ENCODE assay signal across 2 cellular contexts in the genomic region with DNA sequence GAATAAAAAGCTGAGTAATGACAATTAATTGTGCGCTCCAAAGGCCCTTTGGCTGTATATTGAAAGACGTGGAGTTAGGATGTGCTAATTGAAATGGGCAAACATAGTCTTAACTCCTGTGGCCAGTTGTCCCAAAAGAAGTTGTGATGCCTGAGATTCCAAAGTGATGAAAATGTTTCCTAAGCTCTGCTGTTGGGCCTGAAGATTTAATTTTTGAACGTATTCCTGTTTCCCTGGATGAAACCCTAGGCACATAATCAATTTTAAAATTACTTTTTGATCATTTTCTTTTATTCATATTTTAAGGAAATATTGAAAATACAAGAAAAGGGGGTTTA.
TF ChIP-seq lines count a peak whose summit lies in the region.

No MANE protein-coding gene starts in this region.

TF ChIP-seq in SK-N-SH treated with all-trans-retinoic acid at 6 μM for 48 hours, 23 proteins besides CTCF, POLR2A, EP300 and RAD21 (continued from another document):
- TF ChIP-seq, protein P1, sequence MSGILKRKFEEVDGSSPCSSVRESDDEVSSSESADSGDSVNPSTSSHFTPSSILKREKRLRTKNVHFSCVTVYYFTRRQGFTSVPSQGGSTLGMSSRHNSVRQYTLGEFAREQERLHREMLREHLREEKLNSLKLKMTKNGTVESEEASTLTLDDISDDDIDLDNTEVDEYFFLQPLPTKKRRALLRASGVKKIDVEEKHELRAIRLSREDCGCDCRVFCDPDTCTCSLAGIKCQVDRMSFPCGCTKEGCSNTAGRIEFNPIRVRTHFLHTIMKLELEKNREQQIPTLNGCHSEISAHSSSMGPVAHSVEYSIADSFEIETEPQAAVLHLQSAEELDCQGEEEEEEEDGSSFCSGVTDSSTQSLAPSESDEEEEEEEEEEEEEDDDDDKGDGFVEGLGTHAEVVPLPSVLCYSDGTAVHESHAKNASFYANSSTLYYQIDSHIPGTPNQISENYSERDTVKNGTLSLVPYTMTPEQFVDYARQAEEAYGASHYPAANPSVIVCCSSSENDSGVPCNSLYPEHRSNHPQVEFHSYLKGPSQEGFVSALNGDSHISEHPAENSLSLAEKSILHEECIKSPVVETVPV (CRISPR knock-in tag; IDR thresholded peaks at IDR 0.05) = no peak
- TF ChIP-seq ARNTL (CRISPR knock-in tag; IDR thresholded peaks at IDR 0.05; ENCODE audit: borderline replicate concordance, low read depth) = no peak
- no peak for TF ChIP-seq ESRRG (CRISPR knock-in tag; IDR thresholded peaks at IDR 0.05)
- TF ChIP-seq, protein P2, sequence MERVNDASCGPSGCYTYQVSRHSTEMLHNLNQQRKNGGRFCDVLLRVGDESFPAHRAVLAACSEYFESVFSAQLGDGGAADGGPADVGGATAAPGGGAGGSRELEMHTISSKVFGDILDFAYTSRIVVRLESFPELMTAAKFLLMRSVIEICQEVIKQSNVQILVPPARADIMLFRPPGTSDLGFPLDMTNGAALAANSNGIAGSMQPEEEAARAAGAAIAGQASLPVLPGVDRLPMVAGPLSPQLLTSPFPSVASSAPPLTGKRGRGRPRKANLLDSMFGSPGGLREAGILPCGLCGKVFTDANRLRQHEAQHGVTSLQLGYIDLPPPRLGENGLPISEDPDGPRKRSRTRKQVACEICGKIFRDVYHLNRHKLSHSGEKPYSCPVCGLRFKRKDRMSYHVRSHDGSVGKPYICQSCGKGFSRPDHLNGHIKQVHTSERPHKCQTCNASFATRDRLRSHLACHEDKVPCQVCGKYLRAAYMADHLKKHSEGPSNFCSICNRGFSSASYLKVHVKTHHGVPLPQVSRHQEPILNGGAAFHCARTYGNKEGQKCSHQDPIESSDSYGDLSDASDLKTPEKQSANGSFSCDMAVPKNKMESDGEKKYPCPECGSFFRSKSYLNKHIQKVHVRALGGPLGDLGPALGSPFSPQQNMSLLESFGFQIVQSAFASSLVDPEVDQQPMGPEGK (CRISPR knock-in tag; IDR thresholded peaks at IDR 0.05; ENCODE audit: borderline replicate concordance) = no peak
- TF ChIP-seq ZNF8 (CRISPR knock-in tag; IDR thresholded peaks at IDR 0.05) = no peak
- TF ChIP-seq ZFP3 (CRISPR knock-in tag; IDR thresholded peaks at IDR 0.05) = no peak
- TF ChIP-seq, protein P3, sequence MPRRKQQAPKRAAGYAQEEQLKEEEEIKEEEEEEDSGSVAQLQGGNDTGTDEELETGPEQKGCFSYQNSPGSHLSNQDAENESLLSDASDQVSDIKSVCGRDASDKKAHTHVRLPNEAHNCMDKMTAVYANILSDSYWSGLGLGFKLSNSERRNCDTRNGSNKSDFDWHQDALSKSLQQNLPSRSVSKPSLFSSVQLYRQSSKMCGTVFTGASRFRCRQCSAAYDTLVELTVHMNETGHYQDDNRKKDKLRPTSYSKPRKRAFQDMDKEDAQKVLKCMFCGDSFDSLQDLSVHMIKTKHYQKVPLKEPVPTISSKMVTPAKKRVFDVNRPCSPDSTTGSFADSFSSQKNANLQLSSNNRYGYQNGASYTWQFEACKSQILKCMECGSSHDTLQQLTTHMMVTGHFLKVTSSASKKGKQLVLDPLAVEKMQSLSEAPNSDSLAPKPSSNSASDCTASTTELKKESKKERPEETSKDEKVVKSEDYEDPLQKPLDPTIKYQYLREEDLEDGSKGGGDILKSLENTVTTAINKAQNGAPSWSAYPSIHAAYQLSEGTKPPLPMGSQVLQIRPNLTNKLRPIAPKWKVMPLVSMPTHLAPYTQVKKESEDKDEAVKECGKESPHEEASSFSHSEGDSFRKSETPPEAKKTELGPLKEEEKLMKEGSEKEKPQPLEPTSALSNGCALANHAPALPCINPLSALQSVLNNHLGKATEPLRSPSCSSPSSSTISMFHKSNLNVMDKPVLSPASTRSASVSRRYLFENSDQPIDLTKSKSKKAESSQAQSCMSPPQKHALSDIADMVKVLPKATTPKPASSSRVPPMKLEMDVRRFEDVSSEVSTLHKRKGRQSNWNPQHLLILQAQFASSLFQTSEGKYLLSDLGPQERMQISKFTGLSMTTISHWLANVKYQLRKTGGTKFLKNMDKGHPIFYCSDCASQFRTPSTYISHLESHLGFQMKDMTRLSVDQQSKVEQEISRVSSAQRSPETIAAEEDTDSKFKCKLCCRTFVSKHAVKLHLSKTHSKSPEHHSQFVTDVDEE (CRISPR knock-in tag; IDR thresholded peaks at IDR 0.05) = no peak
- TF ChIP-seq, protein P4, sequence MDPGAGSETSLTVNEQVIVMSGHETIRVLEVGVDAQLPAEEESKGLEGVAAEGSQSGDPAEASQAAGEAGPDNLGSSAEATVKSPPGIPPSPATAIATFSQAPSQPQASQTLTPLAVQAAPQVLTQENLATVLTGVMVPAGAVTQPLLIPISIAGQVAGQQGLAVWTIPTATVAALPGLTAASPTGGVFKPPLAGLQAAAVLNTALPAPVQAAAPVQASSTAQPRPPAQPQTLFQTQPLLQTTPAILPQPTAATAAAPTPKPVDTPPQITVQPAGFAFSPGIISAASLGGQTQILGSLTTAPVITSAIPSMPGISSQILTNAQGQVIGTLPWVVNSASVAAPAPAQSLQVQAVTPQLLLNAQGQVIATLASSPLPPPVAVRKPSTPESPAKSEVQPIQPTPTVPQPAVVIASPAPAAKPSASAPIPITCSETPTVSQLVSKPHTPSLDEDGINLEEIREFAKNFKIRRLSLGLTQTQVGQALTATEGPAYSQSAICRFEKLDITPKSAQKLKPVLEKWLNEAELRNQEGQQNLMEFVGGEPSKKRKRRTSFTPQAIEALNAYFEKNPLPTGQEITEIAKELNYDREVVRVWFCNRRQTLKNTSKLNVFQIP (CRISPR knock-in tag; IDR thresholded peaks at IDR 0.05; ENCODE audit: borderline replicate concordance, low read depth) = no peak
- no peak for TF ChIP-seq OSR1 (CRISPR knock-in tag; IDR thresholded peaks at IDR 0.05)
- TF ChIP-seq ZNF565 (CRISPR knock-in tag; conservative IDR thresholded peaks at IDR 0.05; ENCODE audit: low read depth) = no peak
- TF ChIP-seq GLIS3 (CRISPR knock-in tag; IDR thresholded peaks at IDR 0.05) = no peak
- TF ChIP-seq ZC3H10 (CRISPR knock-in tag; IDR thresholded peaks at IDR 0.05) = no peak
- no peak for TF ChIP-seq ZNF70 (CRISPR knock-in tag; IDR thresholded peaks at IDR 0.05)
- TF ChIP-seq CSDC2 (CRISPR knock-in tag; IDR thresholded peaks at IDR 0.05) = no peak
- no peak for TF ChIP-seq RARB (CRISPR knock-in tag; IDR thresholded peaks at IDR 0.05)

TF ChIP-seq in SK-N-SH, 30 proteins besides CTCF, POLR2A, EP300 and RAD21 (continued from another document):
- TF ChIP-seq, protein P5, sequence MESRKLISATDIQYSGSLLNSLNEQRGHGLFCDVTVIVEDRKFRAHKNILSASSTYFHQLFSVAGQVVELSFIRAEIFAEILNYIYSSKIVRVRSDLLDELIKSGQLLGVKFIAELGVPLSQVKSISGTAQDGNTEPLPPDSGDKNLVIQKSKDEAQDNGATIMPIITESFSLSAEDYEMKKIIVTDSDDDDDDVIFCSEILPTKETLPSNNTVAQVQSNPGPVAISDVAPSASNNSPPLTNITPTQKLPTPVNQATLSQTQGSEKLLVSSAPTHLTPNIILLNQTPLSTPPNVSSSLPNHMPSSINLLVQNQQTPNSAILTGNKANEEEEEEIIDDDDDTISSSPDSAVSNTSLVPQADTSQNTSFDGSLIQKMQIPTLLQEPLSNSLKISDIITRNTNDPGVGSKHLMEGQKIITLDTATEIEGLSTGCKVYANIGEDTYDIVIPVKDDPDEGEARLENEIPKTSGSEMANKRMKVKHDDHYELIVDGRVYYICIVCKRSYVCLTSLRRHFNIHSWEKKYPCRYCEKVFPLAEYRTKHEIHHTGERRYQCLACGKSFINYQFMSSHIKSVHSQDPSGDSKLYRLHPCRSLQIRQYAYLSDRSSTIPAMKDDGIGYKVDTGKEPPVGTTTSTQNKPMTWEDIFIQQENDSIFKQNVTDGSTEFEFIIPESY (IDR thresholded peaks at IDR 0.05; ENCODE audit: borderline replicate concordance, low read depth) = no peak
- TF ChIP-seq, protein P6, sequence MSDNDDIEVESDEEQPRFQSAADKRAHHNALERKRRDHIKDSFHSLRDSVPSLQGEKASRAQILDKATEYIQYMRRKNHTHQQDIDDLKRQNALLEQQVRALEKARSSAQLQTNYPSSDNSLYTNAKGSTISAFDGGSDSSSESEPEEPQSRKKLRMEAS (IDR thresholded peaks at IDR 0.05; ENCODE audit: low read depth) = no peak
- TF ChIP-seq GABPA (IDR thresholded peaks at IDR 0.05; ENCODE audit: low read depth) (no peak), ELF1 (IDR thresholded peaks at IDR 0.05) (no peak), TCF12 (IDR thresholded peaks at IDR 0.05) (no peak), TEAD4 (IDR thresholded peaks at IDR 0.05; ENCODE audit: borderline replicate concordance, insufficient read depth) (no peak), NFIC (IDR thresholded peaks at IDR 0.05; ENCODE audit: borderline replicate concordance) (no peak), FOSL2 (IDR thresholded peaks at IDR 0.05; ENCODE audit: borderline replicate concordance, low read depth) (no peak)
- TF ChIP-seq, protein P7, sequence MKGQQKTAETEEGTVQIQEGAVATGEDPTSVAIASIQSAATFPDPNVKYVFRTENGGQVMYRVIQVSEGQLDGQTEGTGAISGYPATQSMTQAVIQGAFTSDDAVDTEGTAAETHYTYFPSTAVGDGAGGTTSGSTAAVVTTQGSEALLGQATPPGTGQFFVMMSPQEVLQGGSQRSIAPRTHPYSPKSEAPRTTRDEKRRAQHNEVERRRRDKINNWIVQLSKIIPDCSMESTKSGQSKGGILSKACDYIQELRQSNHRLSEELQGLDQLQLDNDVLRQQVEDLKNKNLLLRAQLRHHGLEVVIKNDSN (IDR thresholded peaks at IDR 0.05; ENCODE audit: borderline replicate concordance, low read depth) = no peak
